In the genomic region with DNA sequence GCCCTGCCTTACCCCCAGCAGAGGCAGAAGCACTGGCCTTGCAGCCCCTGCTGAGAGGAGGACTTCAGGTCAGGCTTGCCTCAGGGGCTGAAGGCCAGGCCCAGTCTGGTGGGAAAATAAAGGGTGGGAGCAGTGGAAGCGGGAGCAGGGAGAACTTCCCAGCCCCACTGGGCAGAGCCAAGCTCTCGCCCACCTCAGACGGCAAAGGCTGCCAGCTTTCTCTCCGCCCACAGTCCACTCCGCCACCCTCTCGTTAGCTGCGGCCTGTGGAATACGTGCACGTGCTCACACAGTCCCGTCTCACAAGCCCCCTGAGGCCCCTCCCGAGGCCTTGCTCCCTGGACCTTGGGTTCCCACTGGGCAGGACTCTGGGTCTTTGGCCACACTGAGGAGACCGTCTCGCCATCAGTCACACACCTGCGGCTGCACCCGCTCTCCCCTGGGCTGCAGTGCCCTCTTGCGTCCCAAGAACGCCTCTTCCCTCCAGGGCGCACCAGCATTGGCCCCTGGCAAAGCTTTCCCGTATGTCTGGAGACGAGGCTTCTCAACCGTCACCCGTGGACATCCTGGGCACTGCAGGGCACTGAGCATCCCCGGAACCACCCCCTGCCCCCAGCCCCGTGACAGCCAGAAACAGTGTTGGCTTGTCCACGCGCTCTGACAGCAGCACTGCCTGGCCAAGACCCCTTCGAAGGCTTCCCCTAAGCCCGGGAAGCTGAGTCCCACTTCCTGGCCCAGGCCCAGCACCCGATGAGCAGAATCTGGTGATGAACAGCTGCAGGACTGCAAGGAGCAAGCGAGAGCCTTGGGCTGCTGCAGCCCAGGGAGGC, we compare ENCODE assay signal across 8 cellular contexts. TPM values are rescaled to one million over a fixed set of nuclear protein-coding genes. Genes with fewer than 3 reads are reported as not detected.
DNase-seq lines count a peak whose midpoint lies in the region; ATAC-seq and TF ChIP-seq lines count a peak whose summit lies in the region.

No MANE protein-coding gene starts in this region.

- WGBS in neuronal stem cell (ENCODE audit: extremely low coverage in 2 of 2, insufficient read length in 2 of 2, insufficient replicate concordance in 1 of 2), 2 donors, result no CpG with 5 or more reads among the region's 30 CpGs

- no peak for ATAC-seq in thoracic aorta (ENCODE audit: insufficient number of reproducible peaks, low FRiP score, low read depth)
- no peak for ATAC-seq in HG03378 (IDR thresholded peaks at IDR 0.05; ENCODE audit: unreplicated experiment)

- intact Hi-C loops in activated T-helper 1 cell treated with anti-CD3 and anti-CD28 coated beads, Interleukin-12 subunit alpha, Interleukin-12 subunit beta, Interleukin-2, Interleukin-4 antibody, amounts not matched to agents 30 ng/mL and 10 ng/mL and 1 ng/mL, durations not matched to agents 14 hours and 24 hours and 36 hours (cut with micrococcal nuclease), result loop anchor here (1.0 to 5.0 kb wide), 4 partner anchors 180 to 297 kb away; a partner anchor contains a TSS

- H3K9me3 Mint-ChIP-seq in activated T-helper 1 cell treated with anti-CD3 and anti-CD28 coated beads, Interleukin-12 subunit alpha, Interleukin-12 subunit beta, Interleukin-2, Interleukin-4 antibody, amounts not matched to agents 30 ng/mL and 10 ng/mL and 1 ng/mL, durations not matched to agents 14 hours and 24 hours and 36 hours, result no peaks in the 10 kb centered on the region

- H3K27ac ChIP-seq in Peyer's patch (no peak overlapping the region), neuronal stem cell (replicated peaks; ENCODE audit: low read length) (no peak overlapping the region), thoracic aorta (no peak overlapping the region)

- H3K36me3 ChIP-seq in Peyer's patch, result peaks cover 0 to 6% (median 0%) of the 10 kb centered on the region in 3 donors
- peaks cover 3 to 11% of the 10 kb centered on the region in 2 donors for H3K36me3 ChIP-seq in neuronal stem cell (replicated peaks in 1 of 2; ENCODE audit: control insufficient read depth in 2 of 2, insufficient read depth in 2 of 2, low read length in 2 of 2)
- H3K36me3 ChIP-seq in thoracic aorta, result peaks cover 6% of the 10 kb centered on the region

- H2AFZ ChIP-seq in neuronal stem cell (ENCODE audit: low read length), result peak overlapping the region; percentile 60

- peak; percentile 36 for DNase-seq in GM12864 (ENCODE audit: low read depth)
- peak; percentile 75 for DNase-seq in KBM-7
- DNase-seq in Peyer's patch, result peak; percentile 66 to 90 (median 87)
- peak; percentile 60 for DNase-seq in activated T-helper 1 cell treated with anti-CD3 and anti-CD28 coated beads, Interleukin-12 subunit alpha, Interleukin-12 subunit beta, Interleukin-2, Interleukin-4 antibody, amounts not matched to agents 30 ng/mL and 10 ng/mL and 1 ng/mL, durations not matched to agents 14 hours and 24 hours and 36 hours (ENCODE audit: low spot score)
- peak; percentile 65 for DNase-seq in fibroblast of peridontal ligament (ENCODE audit: extremely low read depth)
- DNase-seq in neuronal stem cell (ENCODE audit: low spot score), result peak; percentile 63
- no peak for DNase-seq in thoracic aorta (ENCODE audit: low spot score)

- H2BK5ac ChIP-seq in neuronal stem cell (ENCODE audit: low read length), result peak overlapping the region; percentile 78

- no peak overlapping the region for H3K4me3 Mint-ChIP-seq in activated T-helper 1 cell treated with anti-CD3 and anti-CD28 coated beads, Interleukin-12 subunit alpha, Interleukin-12 subunit beta, Interleukin-2, Interleukin-4 antibody, amounts not matched to agents 30 ng/mL and 10 ng/mL and 1 ng/mL, durations not matched to agents 14 hours and 24 hours and 36 hours

- H3K9me3 ChIP-seq in Peyer's patch (no peaks in the 10 kb centered on the region), neuronal stem cell (replicated peaks in 1 of 2; ENCODE audit: control insufficient read depth in 2 of 2, insufficient read depth in 1 of 2, low read depth in 1 of 2, low read length in 2 of 2) (no peaks in the 10 kb centered on the region), thoracic aorta (no peaks in the 10 kb centered on the region)

- peaks cover 3% of the 10 kb centered on the region for H3K79me1 ChIP-seq in neuronal stem cell (ENCODE audit: low read depth, low read length)

- no peak overlapping the region for H4K8ac ChIP-seq in neuronal stem cell (ENCODE audit: low read depth, low read length)

- H3K4me1 ChIP-seq in Peyer's patch (peaks cover 0 to 4% (median 2%) of the 10 kb centered on the region in 4 donors), neuronal stem cell (ENCODE audit: control insufficient read depth in 2 of 2, insufficient read depth in 1 of 2, low read depth in 1 of 2, low read length in 2 of 2) (peaks cover 0 to 11% of the 10 kb centered on the region in 2 donors), thoracic aorta (ENCODE audit: control insufficient read depth in 1 of 2, low read depth in 2 of 2) (no peaks in the 10 kb centered on the region)

- H3K4me3 ChIP-seq in GM12864 (ENCODE audit: low read depth, low read length), result no peak overlapping the region
- H3K4me3 ChIP-seq in Peyer's patch, result no peak overlapping the region
- no peak overlapping the region for H3K4me3 ChIP-seq in neuronal stem cell (ENCODE audit: low read length in 2 of 2)
- H3K4me3 ChIP-seq in thoracic aorta, result no peak overlapping the region

- H3K18ac ChIP-seq in neuronal stem cell (ENCODE audit: low read length), result peak overlapping the region; percentile 74

- H2BK15ac ChIP-seq in neuronal stem cell (ENCODE audit: low read length), result peak overlapping the region; percentile 13

- H2BK12ac ChIP-seq in neuronal stem cell (ENCODE audit: low read length), result peak overlapping the region; percentile 31

- peak overlapping the region; percentile 99 for H3K14ac ChIP-seq in neuronal stem cell (ENCODE audit: low read length)

- no peak overlapping the region for H3K9ac ChIP-seq in neuronal stem cell (ENCODE audit: low read depth, low read length, poor library complexity)

- H2AK5ac ChIP-seq in neuronal stem cell (ENCODE audit: low read depth, low read length), result peak overlapping the region; percentile 99

- in situ Hi-C loops in KBM-7 (cut with MboI; ENCODE audit: low pct_unique_long_range_greater_than_20kb, low sequenced_read_pairs), result no loop called here

- TF ChIP-seq CTCF in GM12864 (IDR thresholded peaks at IDR 0.05; ENCODE audit: low read depth, low read length, missing control alignments), result peak; percentile 90
- peak; percentile 61 to 91 (median 81) for TF ChIP-seq CTCF in Peyer's patch (IDR thresholded peaks at IDR 0.05)
- TF ChIP-seq CTCF in thoracic aorta (IDR thresholded peaks at IDR 0.05), result peak; percentile 64

- peaks cover 6% of the 10 kb centered on the region for H3K4me1 Mint-ChIP-seq in activated T-helper 1 cell treated with anti-CD3 and anti-CD28 coated beads, Interleukin-12 subunit alpha, Interleukin-12 subunit beta, Interleukin-2, Interleukin-4 antibody, amounts not matched to agents 30 ng/mL and 10 ng/mL and 1 ng/mL, durations not matched to agents 14 hours and 24 hours and 36 hours (ENCODE audit: low read depth)

- H2BK120ac ChIP-seq in neuronal stem cell (ENCODE audit: low read depth, low read length), result no peak overlapping the region

- H3K27me3 ChIP-seq in Peyer's patch, result no peaks in the 10 kb centered on the region
- peaks cover 0 to 2% (median 0%) of the 10 kb centered on the region in 3 experiments for H3K27me3 ChIP-seq in neuronal stem cell (ENCODE audit: control insufficient read depth in 3 of 3, insufficient read depth in 3 of 3, low read depth in 1 of 3, low read length in 3 of 3)
- no peaks in the 10 kb centered on the region for H3K27me3 ChIP-seq in thoracic aorta (replicated peaks; ENCODE audit: insufficient read depth)

- peaks cover 3% of the 10 kb centered on the region for H3K36me3 Mint-ChIP-seq in activated T-helper 1 cell treated with anti-CD3 and anti-CD28 coated beads, Interleukin-12 subunit alpha, Interleukin-12 subunit beta, Interleukin-2, Interleukin-4 antibody, amounts not matched to agents 30 ng/mL and 10 ng/mL and 1 ng/mL, durations not matched to agents 14 hours and 24 hours and 36 hours (ENCODE audit: low read depth)

- H3K4me2 ChIP-seq in neuronal stem cell (ENCODE audit: insufficient read depth, low read length, poor library complexity, severe bottlenecking), result no peak overlapping the region

- H3K27ac Mint-ChIP-seq in activated T-helper 1 cell treated with anti-CD3 and anti-CD28 coated beads, Interleukin-12 subunit alpha, Interleukin-12 subunit beta, Interleukin-2, Interleukin-4 antibody, amounts not matched to agents 30 ng/mL and 10 ng/mL and 1 ng/mL, durations not matched to agents 14 hours and 24 hours and 36 hours, result no peak overlapping the region

- TF ChIP-seq POLR2A in Peyer's patch (IDR thresholded peaks at IDR 0.05), result no peak

- no peak overlapping the region for H3K4ac ChIP-seq in neuronal stem cell (ENCODE audit: low read length)

- peaks cover 1% of the 10 kb centered on the region for H3K27me3 Mint-ChIP-seq in activated T-helper 1 cell treated with anti-CD3 and anti-CD28 coated beads, Interleukin-12 subunit alpha, Interleukin-12 subunit beta, Interleukin-2, Interleukin-4 antibody, amounts not matched to agents 30 ng/mL and 10 ng/mL and 1 ng/mL, durations not matched to agents 14 hours and 24 hours and 36 hours (ENCODE audit: insufficient read depth)

- peak overlapping the region; percentile 93 for H3K23ac ChIP-seq in neuronal stem cell (ENCODE audit: low read depth, low read length, poor library complexity)

- peak overlapping the region; percentile 79 for H4K91ac ChIP-seq in neuronal stem cell (ENCODE audit: low read depth, low read length, poor library complexity)

RNA-seq across cellular contexts. Expression of a gene that starts 8.3 kb away (rescaled TPM):
- total RNA-seq in Peyer's patch (10 to 100 TPM; 58.3 to 73.4 (median 61.3) TPM), thoracic aorta (10 to 100 TPM; 33.2 to 59.2 TPM)
- total RNA-seq in activated T-helper 1 cell treated with anti-CD3 and anti-CD28 coated beads, Interleukin-12 subunit alpha, Interleukin-12 subunit beta, Interleukin-2, Interleukin-4 antibody, amounts not matched to agents 30 ng/mL and 10 ng/mL and 1 ng/mL, durations not matched to agents 14 hours and 24 hours and 36 hours, result 110 and 115 TPM in 2 replicates
- polyA plus RNA-seq in neuronal stem cell (2013, experiment 1 of 2), result 68.8 TPM
- 73.1 TPM for polyA plus RNA-seq in neuronal stem cell (2013, experiment 2 of 2)

RNA-seq across cellular contexts. Expression of a gene that starts 9.6 kb away (rescaled TPM):
- total RNA-seq in Peyer's patch, result 10 to 100 TPM; 31.4 to 47.2 (median 37.3) TPM
- total RNA-seq in activated T-helper 1 cell treated with anti-CD3 and anti-CD28 coated beads, Interleukin-12 subunit alpha, Interleukin-12 subunit beta, Interleukin-2, Interleukin-4 antibody, amounts not matched to agents 30 ng/mL and 10 ng/mL and 1 ng/mL, durations not matched to agents 14 hours and 24 hours and 36 hours, result 28.1 and 30.3 TPM in 2 replicates
- 19.3 TPM for polyA plus RNA-seq in neuronal stem cell (2013, experiment 1 of 2)
- 18.9 TPM for polyA plus RNA-seq in neuronal stem cell (2013, experiment 2 of 2)
- total RNA-seq in thoracic aorta, result 10 to 100 TPM; 20.0 to 27.2 TPM

RNA-seq across cellular contexts. Expression of a gene that starts 19.7 kb away (rescaled TPM):
- total RNA-seq in Peyer's patch, result 100 to 1,000 TPM; 130 to 211 (median 166) TPM
- 35.7 and 36.3 TPM in 2 replicates for total RNA-seq in activated T-helper 1 cell treated with anti-CD3 and anti-CD28 coated beads, Interleukin-12 subunit alpha, Interleukin-12 subunit beta, Interleukin-2, Interleukin-4 antibody, amounts not matched to agents 30 ng/mL and 10 ng/mL and 1 ng/mL, durations not matched to agents 14 hours and 24 hours and 36 hours
- polyA plus RNA-seq in neuronal stem cell (2013, experiment 1 of 2), result 30.5 TPM
- 28.5 TPM for polyA plus RNA-seq in neuronal stem cell (2013, experiment 2 of 2)
- 10 to 100 TPM; 38.7 to 55.4 TPM for total RNA-seq in thoracic aorta

RNA-seq across cellular contexts. Expression of a gene that starts 34.9 kb away (rescaled TPM):
- total RNA-seq in Peyer's patch (10 to 100 TPM in 3 of 4 donors, 1 to 10 TPM in 1; 9.6 to 65.2 (median 29.5) TPM), thoracic aorta (10 to 100 TPM; 68.7 to 91.2 TPM)
- total RNA-seq in activated T-helper 1 cell treated with anti-CD3 and anti-CD28 coated beads, Interleukin-12 subunit alpha, Interleukin-12 subunit beta, Interleukin-2, Interleukin-4 antibody, amounts not matched to agents 30 ng/mL and 10 ng/mL and 1 ng/mL, durations not matched to agents 14 hours and 24 hours and 36 hours, result 57.2 and 58.7 TPM in 2 replicates
- 329 TPM for polyA plus RNA-seq in neuronal stem cell (2013, experiment 1 of 2)
- polyA plus RNA-seq in neuronal stem cell (2013, experiment 2 of 2), result 313 TPM

RNA-seq across cellular contexts. Expression of a gene that starts 39.6 kb away (rescaled TPM):
- 100 to 1,000 TPM in 2 of 4 donors, 10 to 100 TPM in 2; 32.2 to 154 (median 105) TPM for total RNA-seq in Peyer's patch
- 18.0 and 20.1 TPM in 2 replicates for total RNA-seq in activated T-helper 1 cell treated with anti-CD3 and anti-CD28 coated beads, Interleukin-12 subunit alpha, Interleukin-12 subunit beta, Interleukin-2, Interleukin-4 antibody, amounts not matched to agents 30 ng/mL and 10 ng/mL and 1 ng/mL, durations not matched to agents 14 hours and 24 hours and 36 hours
- polyA plus RNA-seq in neuronal stem cell (2013, experiment 1 of 2), result 17.1 TPM
- 17.8 TPM for polyA plus RNA-seq in neuronal stem cell (2013, experiment 2 of 2)
- 10 to 100 TPM; 24.1 to 25.6 TPM for total RNA-seq in thoracic aorta
